In the genomic region with DNA sequence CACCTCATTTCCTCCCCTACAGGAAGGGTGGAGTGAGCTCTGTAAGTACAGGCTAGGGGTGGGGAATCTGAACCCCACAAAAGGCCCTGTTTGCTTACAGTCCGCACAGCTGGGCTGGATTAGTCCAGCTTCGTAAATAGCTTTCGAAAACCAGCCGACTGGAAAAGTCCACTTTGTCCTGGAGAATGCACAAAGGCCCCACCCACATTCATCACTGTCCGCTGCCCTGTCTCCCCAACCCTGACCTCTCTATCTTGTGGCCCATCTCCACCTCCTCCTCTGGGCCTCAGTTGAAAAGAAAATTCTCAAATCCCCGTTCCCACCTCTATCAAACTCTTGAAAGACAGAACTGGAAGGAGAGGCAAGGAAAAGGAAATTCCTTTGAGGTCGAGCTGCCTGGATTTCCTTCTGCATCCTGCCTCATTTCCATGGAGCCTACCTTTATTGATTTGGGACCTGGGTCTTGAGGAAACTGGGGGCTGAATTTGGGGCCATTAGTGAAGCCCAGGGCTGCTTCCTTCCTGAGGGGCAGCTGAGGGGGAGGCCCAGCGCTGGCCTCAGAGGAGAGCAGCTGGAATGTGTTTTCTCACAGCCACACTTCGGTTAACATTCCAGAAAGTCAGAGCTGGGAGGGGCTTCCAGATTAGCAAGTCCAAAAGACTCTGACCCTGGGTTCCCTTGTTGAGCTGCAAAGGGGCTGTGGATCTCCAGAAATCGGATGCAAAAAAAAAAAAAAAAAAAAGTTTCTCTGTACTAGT, we compare ENCODE assay signal across 1 cellular context.
TF ChIP-seq lines count a peak whose summit lies in the region.

No MANE protein-coding gene starts in this region.

TF ChIP-seq in HepG2, 621 proteins besides CTCF, POLR2A, EP300 and RAD21 (continued from another document and continues in another):
- TF ChIP-seq, protein P1, sequence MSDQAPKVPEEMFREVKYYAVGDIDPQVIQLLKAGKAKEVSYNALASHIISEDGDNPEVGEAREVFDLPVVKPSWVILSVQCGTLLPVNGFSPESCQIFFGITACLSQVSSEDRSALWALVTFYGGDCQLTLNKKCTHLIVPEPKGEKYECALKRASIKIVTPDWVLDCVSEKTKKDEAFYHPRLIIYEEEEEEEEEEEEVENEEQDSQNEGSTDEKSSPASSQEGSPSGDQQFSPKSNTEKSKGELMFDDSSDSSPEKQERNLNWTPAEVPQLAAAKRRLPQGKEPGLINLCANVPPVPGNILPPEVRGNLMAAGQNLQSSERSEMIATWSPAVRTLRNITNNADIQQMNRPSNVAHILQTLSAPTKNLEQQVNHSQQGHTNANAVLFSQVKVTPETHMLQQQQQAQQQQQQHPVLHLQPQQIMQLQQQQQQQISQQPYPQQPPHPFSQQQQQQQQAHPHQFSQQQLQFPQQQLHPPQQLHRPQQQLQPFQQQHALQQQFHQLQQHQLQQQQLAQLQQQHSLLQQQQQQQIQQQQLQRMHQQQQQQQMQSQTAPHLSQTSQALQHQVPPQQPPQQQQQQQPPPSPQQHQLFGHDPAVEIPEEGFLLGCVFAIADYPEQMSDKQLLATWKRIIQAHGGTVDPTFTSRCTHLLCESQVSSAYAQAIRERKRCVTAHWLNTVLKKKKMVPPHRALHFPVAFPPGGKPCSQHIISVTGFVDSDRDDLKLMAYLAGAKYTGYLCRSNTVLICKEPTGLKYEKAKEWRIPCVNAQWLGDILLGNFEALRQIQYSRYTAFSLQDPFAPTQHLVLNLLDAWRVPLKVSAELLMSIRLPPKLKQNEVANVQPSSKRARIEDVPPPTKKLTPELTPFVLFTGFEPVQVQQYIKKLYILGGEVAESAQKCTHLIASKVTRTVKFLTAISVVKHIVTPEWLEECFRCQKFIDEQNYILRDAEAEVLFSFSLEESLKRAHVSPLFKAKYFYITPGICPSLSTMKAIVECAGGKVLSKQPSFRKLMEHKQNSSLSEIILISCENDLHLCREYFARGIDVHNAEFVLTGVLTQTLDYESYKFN (CRISPR knock-in tag; conservative IDR thresholded peaks at IDR 0.05): peak; percentile 85
- TF ChIP-seq CBFB (CRISPR knock-in tag; IDR thresholded peaks at IDR 0.05) (no peak; the same call in 1 of the 2 replicates), ZNF282 (IDR thresholded peaks at IDR 0.05; ENCODE audit: partially characterized antibody) (no peak), ASH2L (IDR thresholded peaks at IDR 0.05; ENCODE audit: insufficient read length, low read depth, low read length) (peak; percentile 88), ZNF652 (CRISPR knock-in tag; IDR thresholded peaks at IDR 0.05; ENCODE audit: borderline replicate concordance, low read depth) (peak; percentile 44; the same call in 1 of the 2 replicates), ZNF577 (CRISPR knock-in tag; IDR thresholded peaks at IDR 0.05; ENCODE audit: borderline replicate concordance, low read depth) (no peak), POGZ (CRISPR knock-in tag; IDR thresholded peaks at IDR 0.05) (peak; percentile 60; the same call in 1 of the 2 replicates), SAP130 (CRISPR knock-in tag; IDR thresholded peaks at IDR 0.05; ENCODE audit: low read depth) (peak; percentile 78), ZNF329 (CRISPR knock-in tag; IDR thresholded peaks at IDR 0.05; ENCODE audit: low read depth) (no peak), RBM22 (optimal IDR thresholded peaks at IDR 0.05; ENCODE audit: low read length) (no peak), BCL6 (CRISPR knock-in tag; IDR thresholded peaks at IDR 0.05) (peak; percentile 45; the same call in 1 of the 2 replicates), ZNF614 (CRISPR knock-in tag; IDR thresholded peaks at IDR 0.05; ENCODE audit: borderline replicate concordance) (no peak), ZNF546 (CRISPR knock-in tag; conservative IDR thresholded peaks at IDR 0.05) (no peak), ZNF432 (CRISPR knock-in tag; IDR thresholded peaks at IDR 0.05; ENCODE audit: borderline replicate concordance) (no peak), FOXM1 (CRISPR knock-in tag; IDR thresholded peaks at IDR 0.05) (no peak), MYC (CRISPR knock-in tag; IDR thresholded peaks at IDR 0.05; ENCODE audit: borderline replicate concordance) (0 out of 2 replicates have a peak, but pooled peaks have one; percentile 22), ZNF788 (CRISPR knock-in tag; IDR thresholded peaks at IDR 0.05; ENCODE audit: borderline replicate concordance) (peak; percentile 55; the same call in 1 of the 2 replicates), NR2F2 (IDR thresholded peaks at IDR 0.05; ENCODE audit: borderline replicate concordance, low read depth) (peak; percentile 38; the same call in 1 of the 2 replicates), JUNB (CRISPR knock-in tag; IDR thresholded peaks at IDR 0.05; ENCODE audit: borderline replicate concordance) (no peak), NCOA1 (CRISPR knock-in tag; IDR thresholded peaks at IDR 0.05) (no peak), ZNF207 (IDR thresholded peaks at IDR 0.05; ENCODE audit: borderline replicate concordance) (no peak), ZBTB7A (CRISPR knock-in tag; IDR thresholded peaks at IDR 0.05) (no peak), ZBTB3 (CRISPR knock-in tag; IDR thresholded peaks at IDR 0.05; ENCODE audit: borderline replicate concordance, low read depth) (no peak), IKZF1 (IDR thresholded peaks at IDR 0.05) (no peak), SMAD3 (CRISPR knock-in tag; IDR thresholded peaks at IDR 0.05) (0 out of 2 replicates have a peak, but pooled peaks have one; percentile 29), NFKB2 (CRISPR knock-in tag; IDR thresholded peaks at IDR 0.05; ENCODE audit: borderline replicate concordance) (peak; percentile 36; the same call in 1 of the 2 replicates), SP2 (CRISPR knock-in tag; IDR thresholded peaks at IDR 0.05) (no peak), SAFB2 (CRISPR knock-in tag; IDR thresholded peaks at IDR 0.05; ENCODE audit: borderline replicate concordance, low read depth) (no peak; the same call in 1 of the 2 replicates), ZNF331 (CRISPR knock-in tag; IDR thresholded peaks at IDR 0.05) (peak; percentile 40; the same call in 1 of the 2 replicates), KDM4B (CRISPR knock-in tag; IDR thresholded peaks at IDR 0.05) (no peak), CHCHD3 (CRISPR knock-in tag; IDR thresholded peaks at IDR 0.05) (no peak), ZNF816 (CRISPR knock-in tag; IDR thresholded peaks at IDR 0.05; ENCODE audit: borderline replicate concordance) (no peak), ZNF251 (CRISPR knock-in tag; IDR thresholded peaks at IDR 0.05) (no peak), ZMYM4 (CRISPR knock-in tag; IDR thresholded peaks at IDR 0.05) (peak; percentile 31), GPN1 (CRISPR knock-in tag; IDR thresholded peaks at IDR 0.05; ENCODE audit: borderline replicate concordance) (no peak), NFATC3 (CRISPR knock-in tag; IDR thresholded peaks at IDR 0.05) (no peak)
- TF ChIP-seq, protein P2, sequence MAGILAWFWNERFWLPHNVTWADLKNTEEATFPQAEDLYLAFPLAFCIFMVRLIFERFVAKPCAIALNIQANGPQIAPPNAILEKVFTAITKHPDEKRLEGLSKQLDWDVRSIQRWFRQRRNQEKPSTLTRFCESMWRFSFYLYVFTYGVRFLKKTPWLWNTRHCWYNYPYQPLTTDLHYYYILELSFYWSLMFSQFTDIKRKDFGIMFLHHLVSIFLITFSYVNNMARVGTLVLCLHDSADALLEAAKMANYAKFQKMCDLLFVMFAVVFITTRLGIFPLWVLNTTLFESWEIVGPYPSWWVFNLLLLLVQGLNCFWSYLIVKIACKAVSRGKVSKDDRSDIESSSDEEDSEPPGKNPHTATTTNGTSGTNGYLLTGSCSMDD (CRISPR knock-in tag; IDR thresholded peaks at IDR 0.05): no peak
- TF ChIP-seq, protein P3, sequence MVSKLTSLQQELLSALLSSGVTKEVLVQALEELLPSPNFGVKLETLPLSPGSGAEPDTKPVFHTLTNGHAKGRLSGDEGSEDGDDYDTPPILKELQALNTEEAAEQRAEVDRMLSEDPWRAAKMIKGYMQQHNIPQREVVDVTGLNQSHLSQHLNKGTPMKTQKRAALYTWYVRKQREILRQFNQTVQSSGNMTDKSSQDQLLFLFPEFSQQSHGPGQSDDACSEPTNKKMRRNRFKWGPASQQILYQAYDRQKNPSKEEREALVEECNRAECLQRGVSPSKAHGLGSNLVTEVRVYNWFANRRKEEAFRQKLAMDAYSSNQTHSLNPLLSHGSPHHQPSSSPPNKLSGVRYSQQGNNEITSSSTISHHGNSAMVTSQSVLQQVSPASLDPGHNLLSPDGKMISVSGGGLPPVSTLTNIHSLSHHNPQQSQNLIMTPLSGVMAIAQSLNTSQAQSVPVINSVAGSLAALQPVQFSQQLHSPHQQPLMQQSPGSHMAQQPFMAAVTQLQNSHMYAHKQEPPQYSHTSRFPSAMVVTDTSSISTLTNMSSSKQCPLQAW (CRISPR knock-in tag; IDR thresholded peaks at IDR 0.05): peak; percentile 21; the same call in 1 of the 2 replicates
- TF ChIP-seq, protein P4, sequence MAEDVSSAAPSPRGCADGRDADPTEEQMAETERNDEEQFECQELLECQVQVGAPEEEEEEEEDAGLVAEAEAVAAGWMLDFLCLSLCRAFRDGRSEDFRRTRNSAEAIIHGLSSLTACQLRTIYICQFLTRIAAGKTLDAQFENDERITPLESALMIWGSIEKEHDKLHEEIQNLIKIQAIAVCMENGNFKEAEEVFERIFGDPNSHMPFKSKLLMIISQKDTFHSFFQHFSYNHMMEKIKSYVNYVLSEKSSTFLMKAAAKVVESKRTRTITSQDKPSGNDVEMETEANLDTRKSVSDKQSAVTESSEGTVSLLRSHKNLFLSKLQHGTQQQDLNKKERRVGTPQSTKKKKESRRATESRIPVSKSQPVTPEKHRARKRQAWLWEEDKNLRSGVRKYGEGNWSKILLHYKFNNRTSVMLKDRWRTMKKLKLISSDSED (CRISPR knock-in tag; IDR thresholded peaks at IDR 0.05): no peak
- TF ChIP-seq, protein P5, sequence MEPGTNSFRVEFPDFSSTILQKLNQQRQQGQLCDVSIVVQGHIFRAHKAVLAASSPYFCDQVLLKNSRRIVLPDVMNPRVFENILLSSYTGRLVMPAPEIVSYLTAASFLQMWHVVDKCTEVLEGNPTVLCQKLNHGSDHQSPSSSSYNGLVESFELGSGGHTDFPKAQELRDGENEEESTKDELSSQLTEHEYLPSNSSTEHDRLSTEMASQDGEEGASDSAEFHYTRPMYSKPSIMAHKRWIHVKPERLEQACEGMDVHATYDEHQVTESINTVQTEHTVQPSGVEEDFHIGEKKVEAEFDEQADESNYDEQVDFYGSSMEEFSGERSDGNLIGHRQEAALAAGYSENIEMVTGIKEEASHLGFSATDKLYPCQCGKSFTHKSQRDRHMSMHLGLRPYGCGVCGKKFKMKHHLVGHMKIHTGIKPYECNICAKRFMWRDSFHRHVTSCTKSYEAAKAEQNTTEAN (CRISPR knock-in tag; conservative IDR thresholded peaks at IDR 0.05): peak; percentile 42
- TF ChIP-seq, protein P6, sequence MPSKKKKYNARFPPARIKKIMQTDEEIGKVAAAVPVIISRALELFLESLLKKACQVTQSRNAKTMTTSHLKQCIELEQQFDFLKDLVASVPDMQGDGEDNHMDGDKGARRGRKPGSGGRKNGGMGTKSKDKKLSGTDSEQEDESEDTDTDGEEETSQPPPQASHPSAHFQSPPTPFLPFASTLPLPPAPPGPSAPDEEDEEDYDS (CRISPR knock-in tag; IDR thresholded peaks at IDR 0.05): 0 out of 2 replicates have a peak, but pooled peaks have one; percentile 16
- TF ChIP-seq, protein P7, sequence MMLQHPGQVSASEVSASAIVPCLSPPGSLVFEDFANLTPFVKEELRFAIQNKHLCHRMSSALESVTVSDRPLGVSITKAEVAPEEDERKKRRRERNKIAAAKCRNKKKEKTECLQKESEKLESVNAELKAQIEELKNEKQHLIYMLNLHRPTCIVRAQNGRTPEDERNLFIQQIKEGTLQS (CRISPR knock-in tag; IDR thresholded peaks at IDR 0.05): no peak
- TF ChIP-seq, protein P8, sequence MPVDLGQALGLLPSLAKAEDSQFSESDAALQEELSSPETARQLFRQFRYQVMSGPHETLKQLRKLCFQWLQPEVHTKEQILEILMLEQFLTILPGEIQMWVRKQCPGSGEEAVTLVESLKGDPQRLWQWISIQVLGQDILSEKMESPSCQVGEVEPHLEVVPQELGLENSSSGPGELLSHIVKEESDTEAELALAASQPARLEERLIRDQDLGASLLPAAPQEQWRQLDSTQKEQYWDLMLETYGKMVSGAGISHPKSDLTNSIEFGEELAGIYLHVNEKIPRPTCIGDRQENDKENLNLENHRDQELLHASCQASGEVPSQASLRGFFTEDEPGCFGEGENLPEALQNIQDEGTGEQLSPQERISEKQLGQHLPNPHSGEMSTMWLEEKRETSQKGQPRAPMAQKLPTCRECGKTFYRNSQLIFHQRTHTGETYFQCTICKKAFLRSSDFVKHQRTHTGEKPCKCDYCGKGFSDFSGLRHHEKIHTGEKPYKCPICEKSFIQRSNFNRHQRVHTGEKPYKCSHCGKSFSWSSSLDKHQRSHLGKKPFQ (CRISPR knock-in tag; IDR thresholded peaks at IDR 0.05; ENCODE audit: insufficient replicate concordance): peak; percentile 42
- TF ChIP-seq, protein P9, sequence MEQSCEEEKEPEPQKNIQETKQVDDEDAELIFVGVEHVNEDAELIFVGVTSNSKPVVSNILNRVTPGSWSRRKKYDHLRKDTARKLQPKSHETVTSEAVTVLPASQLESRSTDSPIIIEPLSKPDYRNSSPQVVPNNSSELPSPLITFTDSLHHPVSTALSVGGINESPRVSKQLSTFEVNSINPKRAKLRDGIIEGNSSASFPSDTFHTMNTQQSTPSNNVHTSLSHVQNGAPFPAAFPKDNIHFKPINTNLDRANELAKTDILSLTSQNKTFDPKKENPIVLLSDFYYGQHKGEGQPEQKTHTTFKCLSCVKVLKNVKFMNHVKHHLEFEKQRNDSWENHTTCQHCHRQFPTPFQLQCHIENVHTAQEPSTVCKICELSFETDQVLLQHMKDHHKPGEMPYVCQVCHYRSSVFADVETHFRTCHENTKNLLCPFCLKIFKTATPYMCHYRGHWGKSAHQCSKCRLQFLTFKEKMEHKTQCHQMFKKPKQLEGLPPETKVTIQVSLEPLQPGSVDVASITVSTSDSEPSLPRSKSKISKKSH (CRISPR knock-in tag; IDR thresholded peaks at IDR 0.05; ENCODE audit: borderline replicate concordance): no peak
- TF ChIP-seq, protein P10, sequence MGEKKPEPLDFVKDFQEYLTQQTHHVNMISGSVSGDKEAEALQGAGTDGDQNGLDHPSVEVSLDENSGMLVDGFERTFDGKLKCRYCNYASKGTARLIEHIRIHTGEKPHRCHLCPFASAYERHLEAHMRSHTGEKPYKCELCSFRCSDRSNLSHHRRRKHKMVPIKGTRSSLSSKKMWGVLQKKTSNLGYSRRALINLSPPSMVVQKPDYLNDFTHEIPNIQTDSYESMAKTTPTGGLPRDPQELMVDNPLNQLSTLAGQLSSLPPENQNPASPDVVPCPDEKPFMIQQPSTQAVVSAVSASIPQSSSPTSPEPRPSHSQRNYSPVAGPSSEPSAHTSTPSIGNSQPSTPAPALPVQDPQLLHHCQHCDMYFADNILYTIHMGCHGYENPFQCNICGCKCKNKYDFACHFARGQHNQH (CRISPR knock-in tag; IDR thresholded peaks at IDR 0.05): peak; percentile 39; the same call in 1 of the 2 replicates
- TF ChIP-seq, protein P11, sequence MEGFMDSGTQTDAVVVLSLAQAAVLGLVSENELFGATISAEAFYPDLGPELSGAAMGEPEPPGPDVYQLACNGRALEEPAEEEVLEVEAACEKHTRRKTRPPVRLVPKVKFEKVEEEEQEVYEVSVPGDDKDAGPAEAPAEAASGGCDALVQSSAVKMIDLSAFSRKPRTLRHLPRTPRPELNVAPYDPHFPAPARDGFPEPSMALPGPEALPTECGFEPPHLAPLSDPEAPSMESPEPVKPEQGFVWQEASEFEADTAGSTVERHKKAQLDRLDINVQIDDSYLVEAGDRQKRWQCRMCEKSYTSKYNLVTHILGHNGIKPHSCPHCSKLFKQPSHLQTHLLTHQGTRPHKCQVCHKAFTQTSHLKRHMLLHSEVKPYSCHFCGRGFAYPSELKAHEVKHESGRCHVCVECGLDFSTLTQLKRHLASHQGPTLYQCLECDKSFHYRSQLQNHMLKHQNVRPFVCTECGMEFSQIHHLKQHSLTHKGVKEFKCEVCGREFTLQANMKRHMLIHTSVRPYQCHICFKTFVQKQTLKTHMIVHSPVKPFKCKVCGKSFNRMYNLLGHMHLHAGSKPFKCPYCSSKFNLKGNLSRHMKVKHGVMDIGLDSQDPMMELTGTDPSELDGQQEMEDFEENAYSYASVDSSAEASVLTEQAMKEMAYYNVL (CRISPR knock-in tag; IDR thresholded peaks at IDR 0.05; ENCODE audit: borderline replicate concordance): peak; percentile 39; the same call in 1 of the 2 replicates
